ENCODE assay signal across 1 cellular context in the genomic region with DNA sequence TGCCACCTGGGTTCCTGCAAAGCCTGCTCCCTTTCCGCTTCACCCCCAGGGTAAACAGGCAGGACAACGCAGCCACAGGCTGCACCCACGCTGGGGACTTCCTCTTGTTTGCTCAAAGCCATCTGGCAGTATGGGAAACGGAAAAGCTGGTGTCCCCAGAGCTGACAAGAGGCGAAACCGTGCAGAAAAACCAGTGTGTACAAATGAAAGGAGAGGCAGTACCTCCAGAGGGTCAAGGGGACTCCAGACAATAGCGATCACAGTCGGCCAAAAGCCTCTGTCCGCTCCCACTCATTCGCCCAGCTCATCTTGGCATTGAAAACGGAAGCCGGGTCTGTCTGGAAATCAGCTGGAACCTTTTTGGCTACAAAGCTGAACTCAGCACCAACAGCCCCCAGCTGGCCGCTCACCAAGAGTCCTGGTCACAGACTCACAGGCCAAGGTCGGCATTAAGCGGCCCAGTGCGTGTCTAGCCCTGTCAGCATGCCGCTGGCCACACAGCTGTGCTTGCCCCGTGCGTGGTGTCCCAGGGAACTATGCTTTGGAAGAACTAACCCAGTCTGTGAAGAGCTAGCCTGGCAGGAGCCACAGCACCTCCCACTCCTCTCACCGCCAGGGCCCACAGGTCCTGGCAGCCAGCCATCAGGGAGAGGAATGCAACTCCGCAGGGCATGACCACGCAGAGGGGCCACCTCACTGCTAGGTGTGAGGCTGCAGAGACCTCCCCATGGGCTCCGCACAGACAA.
TF ChIP-seq lines count a peak whose summit lies in the region.

No MANE protein-coding gene starts in this region.

TF ChIP-seq in HEK293, 187 proteins besides CTCF, POLR2A, EP300 and RAD21 (continued from another document):
- peak; percentile 93 for TF ChIP-seq ZIC2 (tag by site-specific recombination; IDR thresholded peaks at IDR 0.05)
- TF ChIP-seq, protein P1, sequence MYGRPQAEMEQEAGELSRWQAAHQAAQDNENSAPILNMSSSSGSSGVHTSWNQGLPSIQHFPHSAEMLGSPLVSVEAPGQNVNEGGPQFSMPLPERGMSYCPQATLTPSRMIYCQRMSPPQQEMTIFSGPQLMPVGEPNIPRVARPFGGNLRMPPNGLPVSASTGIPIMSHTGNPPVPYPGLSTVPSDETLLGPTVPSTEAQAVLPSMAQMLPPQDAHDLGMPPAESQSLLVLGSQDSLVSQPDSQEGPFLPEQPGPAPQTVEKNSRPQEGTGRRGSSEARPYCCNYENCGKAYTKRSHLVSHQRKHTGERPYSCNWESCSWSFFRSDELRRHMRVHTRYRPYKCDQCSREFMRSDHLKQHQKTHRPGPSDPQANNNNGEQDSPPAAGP (tag by site-specific recombination; IDR thresholded peaks at IDR 0.05), result no peak
- TF ChIP-seq ZNF214 (tag by site-specific recombination; IDR thresholded peaks at IDR 0.05; ENCODE audit: borderline replicate concordance), result no peak
